Comparison of ENCODE assay signal across 30 cellular contexts in the genomic region with DNA sequence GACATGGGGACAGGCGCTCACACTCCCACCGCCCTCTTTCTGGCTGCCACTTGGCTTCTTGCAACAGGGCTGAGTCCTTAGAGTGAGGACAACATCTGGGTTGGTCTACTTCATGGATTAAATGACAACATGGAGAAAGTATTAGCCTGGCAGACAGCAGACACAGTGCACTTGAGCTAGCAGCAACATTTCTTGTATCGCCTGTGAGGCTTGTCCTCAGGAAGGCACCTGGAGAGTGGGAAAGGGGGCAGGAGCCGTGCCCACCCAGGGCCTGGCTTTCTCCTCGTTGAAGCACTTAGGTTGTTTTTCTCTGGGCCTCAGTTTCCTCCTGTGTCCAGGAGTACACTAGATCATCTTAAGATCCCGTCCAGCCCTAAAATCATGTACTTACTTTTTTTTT. TPM values are rescaled to one million over a fixed set of nuclear protein-coding genes. Genes with fewer than 3 reads are reported as not detected.
DNase-seq lines count a peak whose midpoint lies in the region; ATAC-seq, FAIRE-seq and TF ChIP-seq lines count a peak whose summit lies in the region.
"Had no signal": no experiment of that assay in that cellular context is flagged by ENCODE, and none has a peak within 500 bp of the region (broad histone marks: within the 10 kb centered on the region; RNA-seq: fewer than 3 reads in every experiment).

No MANE protein-coding gene starts in this region.

- H3K27me3 ChIP-seq in HepG2 (ENCODE audit: control insufficient read depth in 1 of 2, insufficient read depth in 2 of 2, low read length in 2 of 2) = no peaks in the 10 kb centered on the region; a peak in 1 of 5 replicates
- no peaks in the 10 kb centered on the region for H3K27me3 ChIP-seq in right lobe of liver
- no peaks in the 10 kb centered on the region for H3K27me3 ChIP-seq in hepatocyte
- no peaks in the 10 kb centered on the region for H3K27me3 ChIP-seq in prostate gland (replicated peaks; ENCODE audit: insufficient read depth)
- H3K27me3 ChIP-seq: ascending aorta had no signal

- BruUV-seq in HepG2 (replicated peaks; lab: Mats Ljungman, UMichigan) = no TSS peak

- TF ChIP-seq RAD21 in HepG2 (CRISPR knock-in tag; IDR thresholded peaks at IDR 0.05) = no peak

- 93% methylated on average over 4 of the region's 6 CpGs for whole genome bisulfite sequencing in HepG2 (ENCODE audit: low lambda C conversion rate)
- 90% methylated on average over 5 of the region's 6 CpGs for WGBS in right lobe of liver (ENCODE audit: insufficient coverage, low coverage, low lambda C conversion rate, missing lambda C conversion rate)
- WGBS in hepatocyte (ENCODE audit: low lambda C conversion rate, missing lambda C conversion rate) = 94% methylated on average over 6 of the region's 6 CpGs
- WGBS in prostate gland = 95% methylated on average over 6 of the region's 6 CpGs

- in situ Hi-C loops in HepG2 (cut with HindIII; ENCODE audit: extremely low pct_ligation_motif_present, low pct_unique_long_range_greater_than_20kb) = loop anchor here (5.0 kb wide), 1 partner anchor 103 kb away; no protein-coding TSS in a partner anchor

- TF ChIP-seq CTCF in HepG2 (CRISPR knock-in tag; IDR thresholded peaks at IDR 0.05) = no peak
- TF ChIP-seq CTCF in right lobe of liver (IDR thresholded peaks at IDR 0.05) = no peak
- TF ChIP-seq CTCF in hepatocyte (IDR thresholded peaks at IDR 0.05; ENCODE audit: poor library complexity) = no peak
- no peak for TF ChIP-seq CTCF in prostate gland (IDR thresholded peaks at IDR 0.05)

- H3K36me3 ChIP-seq in HepG2 (replicated peaks in 1 of 2; ENCODE audit: control insufficient read depth in 1 of 2, insufficient read depth in 2 of 2, low read length in 2 of 2) = peaks cover 23 to 40% of the 10 kb centered on the region in 2 experiments
- H3K36me3 ChIP-seq in right lobe of liver = peaks cover 0 to 43% (median 15%) of the 10 kb centered on the region in 4 donors
- no peaks in the 10 kb centered on the region for H3K36me3 ChIP-seq in hepatocyte (replicated peaks; ENCODE audit: insufficient read depth, low read depth)
- H3K36me3 ChIP-seq in prostate gland = no peaks in the 10 kb centered on the region
- H3K36me3 ChIP-seq: ascending aorta, neural progenitor cell, sigmoid colon had no signal

- CTCF ChIA-PET in HepG2 (lab: Yijun Ruan, JAX; ENCODE audit: low intra/inter-chr PET ratio, low total read pairs) = no interaction called here

- H3K9me3 ChIP-seq in HepG2 (ENCODE audit: low read length) (no peaks in the 10 kb centered on the region), right lobe of liver (no peaks in the 10 kb centered on the region), hepatocyte (ENCODE audit: low read depth) (no peaks in the 10 kb centered on the region), prostate gland (no peaks in the 10 kb centered on the region)
- H3K9me3 ChIP-seq: ascending aorta, sigmoid colon, tibial artery had no signal

- intact Hi-C loops in HepG2 (cut with micrococcal nuclease; ENCODE audit: unreplicated experiment) = no loop called here
- intact Hi-C loops in right lobe of liver (cut with DNase I) = no loop called here
- intact Hi-C loops in prostate gland (cut with DNase I) = loop anchor here (10.0 kb wide), 1 partner anchor 101 kb away; no protein-coding TSS in a partner anchor
- intact Hi-C loops in sciatic nerve (cut with DNase I) = loop anchor here (5.0 kb wide), 1 partner anchor 103 kb away; no protein-coding TSS in a partner anchor

- H2AFZ ChIP-seq in HepG2 (ENCODE audit: low read length) (no peak overlapping the region), hepatocyte (no peak overlapping the region)
- H2AFZ ChIP-seq: neural progenitor cell had no signal

- TF ChIP-seq POLR2A in HepG2 (IDR thresholded peaks at IDR 0.05; ENCODE audit: insufficient read depth in 1 of 2, low read depth in 2 of 2, low read length in 2 of 2) (no peak), right lobe of liver (IDR thresholded peaks at IDR 0.05) (no peak), prostate gland (IDR thresholded peaks at IDR 0.05) (no peak)

- H3K27ac ChIP-seq in HepG2 (ENCODE audit: extremely low read length, insufficient read depth, low read length) (no peak overlapping the region), right lobe of liver (peak overlapping the region in 1 of 3 donors; percentile 22), hepatocyte (peak overlapping the region; percentile 95), prostate gland (peak overlapping the region; percentile 23 to 57)
- H3K27ac ChIP-seq: ascending aorta, neural progenitor cell, sigmoid colon, tibial artery had no signal

- no peak for ATAC-seq in HepG2
- ATAC-seq in right lobe of liver = no peak
- ATAC-seq in GM19351 (IDR thresholded peaks at IDR 0.05; ENCODE audit: unreplicated experiment) = no peak
- ATAC-seq in sciatic nerve = no peak
- ATAC-seq: K562, left cardiac atrium, T-cell had no signal

- peaks cover 80% of the 10 kb centered on the region for H3K4me1 ChIP-seq in HepG2 (ENCODE audit: insufficient read depth, low read length)
- peaks cover 0 to 71% (median 11%) of the 10 kb centered on the region in 4 donors for H3K4me1 ChIP-seq in right lobe of liver
- peaks cover 54% of the 10 kb centered on the region for H3K4me1 ChIP-seq in hepatocyte (ENCODE audit: insufficient read depth)
- H3K4me1 ChIP-seq in prostate gland (replicated peaks) = peaks cover 19% of the 10 kb centered on the region
- H3K4me1 ChIP-seq: ascending aorta had no signal

- TF ChIP-seq EP300 in HepG2 (IDR thresholded peaks at IDR 0.05; ENCODE audit: low read depth in 2 of 2, low read length in 2 of 2) (no peak), HepG2 (CRISPR knock-in tag; IDR thresholded peaks at IDR 0.05; ENCODE audit: borderline replicate concordance) (no peak)

- DNase-seq in HepG2 (ENCODE audit: low spot score) = no peak
- DNase-seq in right lobe of liver = no peak
- no peak for DNase-seq in hepatocyte (ENCODE audit: low spot score)
- DNase-seq in prostate gland (ENCODE audit: low spot score) = no peak
- no peak for DNase-seq in epidermal melanocyte (ENCODE audit: insufficient read length, low spot score)
- DNase-seq in central memory CD4-positive, alpha-beta T cell = no peak
- no peak for DNase-seq in sciatic nerve (ENCODE audit: low spot score)
- DNase-seq: activated CD4-positive, alpha-beta T cell treated with anti-CD3 and anti-CD28 coated beads, Interleukin-2, amount 10 ng/mL, durations not matched to agents 7 days and 5 days; activated effector memory CD4-positive, alpha-beta T cell treated with anti-CD3 and anti-CD28 coated beads, Interleukin-2, amount 50 U/mL, for 16 hours; activated T-cell treated with anti-CD3 and anti-CD28 coated beads, Interleukin-2, amount 50 U/mL, for 24 hours; cortex of kidney; hippocampal formation; left cardiac atrium; NCI-H1048; NCI-H1694; NCI-H446 treated with DMSO at 0.1 percent for 48 hours; sigmoid colon; stimulated activated CD4-positive, alpha-beta T cell treated with anti-CD3 and anti-CD28 coated beads, Interleukin-4, amount 100 ng/mL, for 24 hours; T-cell; tibial artery had no signal

- FAIRE-seq in HepG2 (lab: Jason Lieb, UNC) = no peak
- FAIRE-seq: D721Med, frontal cortex, GM19239, H54, HTR-8/SVneo, K562 had no signal

- POLR2A ChIA-PET in HepG2 (lab: Yijun Ruan, JAX) = interaction anchor here (1.5 kb wide), 1 partner anchor 21 kb away, joined by 4 read pairs; no protein-coding TSS in a partner anchor

- H3K4me3 ChIP-seq in HepG2 (replicated peaks in 1 of 3; ENCODE audit: insufficient read depth in 1 of 3, low read depth in 2 of 3, low read length in 3 of 3) (no peak overlapping the region; a peak in 1 of 6 replicates), right lobe of liver (peak overlapping the region in 1 of 3 donors; percentile 70), hepatocyte (no peak overlapping the region), prostate gland (no peak overlapping the region)
- H3K4me3 ChIP-seq: ascending aorta, K562, neural progenitor cell, sigmoid colon, tibial artery had no signal

- H4K20me1 ChIP-seq in HepG2 (ENCODE audit: insufficient read depth, low read length) (peaks cover 57% of the 10 kb centered on the region), hepatocyte (ENCODE audit: insufficient read depth, poor library complexity, severe bottlenecking) (peaks cover 48% of the 10 kb centered on the region)

- H3K4me2 ChIP-seq in HepG2 (ENCODE audit: low read depth, low read length) (peak overlapping the region; percentile 26; the same call in 1 of the 2 replicates), hepatocyte (peak overlapping the region; percentile 75)
- H3K4me2 ChIP-seq: neural progenitor cell had no signal

- H3K9me2 ChIP-seq in hepatocyte (replicated peaks; ENCODE audit: insufficient read depth) = no peaks in the 10 kb centered on the region

- no peak overlapping the region for H3K9ac ChIP-seq in HepG2 (ENCODE audit: insufficient read depth, low read depth, low read length)
- H3K9ac ChIP-seq: neural progenitor cell had no signal

- H3K79me2 ChIP-seq in HepG2 (ENCODE audit: insufficient read depth, low read length) = peaks cover 32% of the 10 kb centered on the region
- H3K79me2 ChIP-seq in hepatocyte = peaks cover 62% of the 10 kb centered on the region

RNA-seq across cellular contexts. Expression of gene ELF3, which starts 3.7 kb away (rescaled TPM):
- total RNA-seq in HepG2 (2016; rRNA removed; fragmentation: Illumina TruSeq; extraction: Trizol) = 7.9 and 11.5 TPM in 2 replicates
- total RNA-seq in HepG2 (2016; cell fraction: cytosol; rRNA removed; fragmentation: Illumina TruSeq; extraction: Trizol; ENCODE audit: low read depth) = 2.7 and 3.4 TPM in 2 replicates
- 10.4 and 13.3 TPM in 2 replicates for total RNA-seq in HepG2 (2016; cell fraction: insoluble cytoplasmic fraction; rRNA removed; fragmentation: Illumina TruSeq; extraction: Trizol)
- total RNA-seq in HepG2 (2016; cell fraction: membrane; rRNA removed; fragmentation: Illumina TruSeq; extraction: Trizol) = 6.2 and 6.3 TPM in 2 replicates
- 12.6 and 14.1 TPM in 2 replicates for total RNA-seq in HepG2 (2016; cell fraction: nucleus; rRNA removed; fragmentation: Illumina TruSeq; extraction: Trizol)
- polyA plus RNA-seq in HepG2 (2011; rRNA removed) = 55.1 and 85.6 TPM in 2 replicates
- 53.6 and 65.9 TPM in 2 replicates for polyA plus RNA-seq in HepG2 (2011; cell fraction: cytosol; rRNA removed)
- 100 and 160 TPM in 2 replicates for polyA plus RNA-seq in HepG2 (2011; cell fraction: nucleus; rRNA removed)
- polyA plus RNA-seq in HepG2 (2012) = 23.2 and 51.8 TPM in 2 replicates
- polyA plus RNA-seq in HepG2 (2016; cell fraction: cytosol; fragmentation: Illumina TruSeq; extraction: Trizol; ENCODE audit: low read depth) = 1.3 and 1.4 TPM in 2 replicates
- polyA plus RNA-seq in HepG2 (2016; cell fraction: insoluble cytoplasmic fraction; fragmentation: Illumina TruSeq; extraction: Trizol; ENCODE audit: low read depth) = 8.0 and 8.3 TPM in 2 replicates
- polyA plus RNA-seq in HepG2 (2016; cell fraction: membrane; fragmentation: Illumina TruSeq; extraction: Trizol; ENCODE audit: low read depth) = 1.5 and 2.1 TPM in 2 replicates
- 32.7 and 37.5 TPM in 2 replicates for polyA plus RNA-seq in HepG2 (2016; cell fraction: nucleus; fragmentation: Illumina TruSeq; extraction: Trizol; ENCODE audit: insufficient read depth, low read depth)
- 97.8 and 144 TPM in 2 replicates for polyA minus RNA-seq in HepG2 (2011; rRNA and poly(A)+ RNA removed; ENCODE audit: low replicate concordance)
- 37.5 and 50.6 TPM in 2 replicates for polyA minus RNA-seq in HepG2 (2011; cell fraction: cytosol; rRNA and poly(A)+ RNA removed)
- 25.4 and 41.9 TPM in 2 replicates for polyA minus RNA-seq in HepG2 (2011; cell fraction: nucleus; rRNA and poly(A)+ RNA removed)
- total RNA-seq in right lobe of liver = 100 to 1,000 TPM in 1 of 6 experiments, 10 to 100 TPM in 5; 12.6 to 266 (median 57.8) TPM
- total RNA-seq in hepatocyte = 336 and 367 TPM in 2 replicates
- polyA plus RNA-seq in hepatocyte = 333 and 361 TPM in 2 replicates
- 100 to 1,000 TPM in 1 of 2 donors, 10 to 100 TPM in 1; 74.4 to 191 TPM for total RNA-seq in prostate gland
- total RNA-seq in sciatic nerve = 6.4 TPM
- total RNA-seq: myocyte had no signal

RNA-seq across cellular contexts. Expression of gene RNPEP, which starts 31.6 kb away (rescaled TPM):
- total RNA-seq in HepG2 (2016; rRNA removed; fragmentation: Illumina TruSeq; extraction: Trizol) (38.4 and 39.5 TPM in 2 replicates), right lobe of liver (10 to 100 TPM; 28.9 to 51.5 (median 41.3) TPM), hepatocyte (57.6 and 57.9 TPM in 2 replicates), prostate gland (100 to 1,000 TPM in 1 of 2 donors, 10 to 100 TPM in 1; 70.4 to 104 TPM), sciatic nerve (42.8 TPM)
- total RNA-seq in HepG2 (2016; cell fraction: cytosol; rRNA removed; fragmentation: Illumina TruSeq; extraction: Trizol; ENCODE audit: low read depth) = 7.3 and 9.5 TPM in 2 replicates
- total RNA-seq in HepG2 (2016; cell fraction: insoluble cytoplasmic fraction; rRNA removed; fragmentation: Illumina TruSeq; extraction: Trizol) = 34.4 and 39.3 TPM in 2 replicates
- 12.6 and 12.8 TPM in 2 replicates for total RNA-seq in HepG2 (2016; cell fraction: membrane; rRNA removed; fragmentation: Illumina TruSeq; extraction: Trizol)
- total RNA-seq in HepG2 (2016; cell fraction: nucleus; rRNA removed; fragmentation: Illumina TruSeq; extraction: Trizol) = 21.9 and 25.1 TPM in 2 replicates
- polyA plus RNA-seq in HepG2 (2011; rRNA removed) (18.1 and 20.6 TPM in 2 replicates), hepatocyte (74.2 and 81.5 TPM in 2 replicates)
- 12.3 and 14.6 TPM in 2 replicates for polyA plus RNA-seq in HepG2 (2011; cell fraction: cytosol; rRNA removed)
- polyA plus RNA-seq in HepG2 (2011; cell fraction: nucleus; rRNA removed) = 20.7 and 21.2 TPM in 2 replicates
- polyA plus RNA-seq in HepG2 (2012) = 24.3 and 34.0 TPM in 2 replicates
- polyA plus RNA-seq in HepG2 (2016; cell fraction: cytosol; fragmentation: Illumina TruSeq; extraction: Trizol; ENCODE audit: low read depth) = 4.3 and 5.1 TPM in 2 replicates
- polyA plus RNA-seq in HepG2 (2016; cell fraction: insoluble cytoplasmic fraction; fragmentation: Illumina TruSeq; extraction: Trizol; ENCODE audit: low read depth) = 42.3 and 55.4 TPM in 2 replicates
- polyA plus RNA-seq in HepG2 (2016; cell fraction: membrane; fragmentation: Illumina TruSeq; extraction: Trizol; ENCODE audit: low read depth) = 9.4 and 10.7 TPM in 2 replicates
- 56.7 and 59.2 TPM in 2 replicates for polyA plus RNA-seq in HepG2 (2016; cell fraction: nucleus; fragmentation: Illumina TruSeq; extraction: Trizol; ENCODE audit: insufficient read depth, low read depth)
- 36.5 and 72.3 TPM in 2 replicates for polyA minus RNA-seq in HepG2 (2011; rRNA and poly(A)+ RNA removed; ENCODE audit: low replicate concordance)
- 10.2 and 16.1 TPM in 2 replicates for polyA minus RNA-seq in HepG2 (2011; cell fraction: cytosol; rRNA and poly(A)+ RNA removed)
- 9.2 and 9.7 TPM in 2 replicates for polyA minus RNA-seq in HepG2 (2011; cell fraction: nucleus; rRNA and poly(A)+ RNA removed)

RNA-seq across cellular contexts. Expression of gene TIMM17A, which starts 58.8 kb away (rescaled TPM):
- 97.8 and 115 TPM in 2 replicates for total RNA-seq in HepG2 (2016; rRNA removed; fragmentation: Illumina TruSeq; extraction: Trizol)
- 11.9 and 13.6 TPM in 2 replicates for total RNA-seq in HepG2 (2016; cell fraction: cytosol; rRNA removed; fragmentation: Illumina TruSeq; extraction: Trizol; ENCODE audit: low read depth)
- 101 and 122 TPM in 2 replicates for total RNA-seq in HepG2 (2016; cell fraction: insoluble cytoplasmic fraction; rRNA removed; fragmentation: Illumina TruSeq; extraction: Trizol)
- total RNA-seq in HepG2 (2016; cell fraction: membrane; rRNA removed; fragmentation: Illumina TruSeq; extraction: Trizol) = 28.7 and 32.9 TPM in 2 replicates
- total RNA-seq in HepG2 (2016; cell fraction: nucleus; rRNA removed; fragmentation: Illumina TruSeq; extraction: Trizol) = 60.9 and 62.3 TPM in 2 replicates
- polyA plus RNA-seq in HepG2 (2011; rRNA removed) = 41.2 and 50.8 TPM in 2 replicates
- 21.0 and 31.9 TPM in 2 replicates for polyA plus RNA-seq in HepG2 (2011; cell fraction: cytosol; rRNA removed)
- 13.4 and 17.3 TPM in 2 replicates for polyA plus RNA-seq in HepG2 (2011; cell fraction: nucleus; rRNA removed)
- polyA plus RNA-seq in HepG2 (2012) = 33.7 and 42.3 TPM in 2 replicates
- polyA plus RNA-seq in HepG2 (2016; cell fraction: cytosol; fragmentation: Illumina TruSeq; extraction: Trizol; ENCODE audit: low read depth) = 10.8 and 12.4 TPM in 2 replicates
- 102 and 120 TPM in 2 replicates for polyA plus RNA-seq in HepG2 (2016; cell fraction: insoluble cytoplasmic fraction; fragmentation: Illumina TruSeq; extraction: Trizol; ENCODE audit: low read depth)
- 20.6 and 23.3 TPM in 2 replicates for polyA plus RNA-seq in HepG2 (2016; cell fraction: membrane; fragmentation: Illumina TruSeq; extraction: Trizol; ENCODE audit: low read depth)
- 92.4 and 105 TPM in 2 replicates for polyA plus RNA-seq in HepG2 (2016; cell fraction: nucleus; fragmentation: Illumina TruSeq; extraction: Trizol; ENCODE audit: insufficient read depth, low read depth)
- polyA minus RNA-seq in HepG2 (2011; rRNA and poly(A)+ RNA removed; ENCODE audit: low replicate concordance) = 20.7 and 68.8 TPM in 2 replicates
- polyA minus RNA-seq in HepG2 (2011; cell fraction: cytosol; rRNA and poly(A)+ RNA removed) = 12.0 and 12.4 TPM in 2 replicates
- 29.9 and 30.0 TPM in 2 replicates for polyA minus RNA-seq in HepG2 (2011; cell fraction: nucleus; rRNA and poly(A)+ RNA removed)
- total RNA-seq in right lobe of liver = 10 to 100 TPM; 26.5 to 44.1 (median 38.1) TPM
- total RNA-seq in hepatocyte = 54.5 and 65.0 TPM in 2 replicates
- polyA plus RNA-seq in hepatocyte = 88.3 and 90.1 TPM in 2 replicates
- total RNA-seq in prostate gland = 10 to 100 TPM; 22.0 to 29.3 TPM
- 28.7 TPM for total RNA-seq in sciatic nerve

Comparison
In these comparisons a context has a peak if more than half of its experiments do, and no peak if none do; other contexts are left out.
1. intact Hi-C loops: an anchor here in prostate gland (10.0 kb wide) and sciatic nerve (5.0 kb wide); none called in HepG2 and right lobe of liver.